Comparison of ENCODE assay signal across 21 cellular contexts in the genomic region with DNA sequence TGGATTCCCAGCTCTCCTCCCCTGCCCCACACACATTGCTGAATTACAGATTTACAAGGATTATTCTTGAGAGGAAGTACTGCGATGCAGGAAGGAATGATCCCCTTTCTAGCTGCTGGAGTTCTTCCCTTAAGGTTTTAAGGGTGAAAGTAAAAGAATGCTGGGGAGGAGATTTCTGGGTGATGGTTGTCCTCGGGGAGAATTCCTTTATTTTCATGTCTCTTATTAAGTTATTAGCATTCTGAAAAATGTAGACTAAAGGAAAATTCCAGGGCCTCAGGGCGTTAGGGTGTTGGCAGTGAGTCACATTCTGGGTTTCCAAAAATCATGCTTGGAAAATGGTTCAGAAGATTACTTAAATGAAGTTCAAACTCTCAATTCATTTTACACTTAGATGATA. TPM values are rescaled to one million over a fixed set of nuclear protein-coding genes. Genes with fewer than 3 reads are reported as not detected.
DNase-seq lines count a peak whose midpoint lies in the region; ATAC-seq, FAIRE-seq and TF ChIP-seq lines count a peak whose summit lies in the region.
"Had no signal": no experiment of that assay in that cellular context is flagged by ENCODE, and none has a peak within 500 bp of the region (broad histone marks: within the 10 kb centered on the region; RNA-seq: fewer than 3 reads in every experiment).

No MANE protein-coding gene starts in this region.

- H4K20me1 ChIP-seq in Loucy (ENCODE audit: insufficient read depth, low read length, poor library complexity, severe bottlenecking), result no peaks in the 10 kb centered on the region
- H4K20me1 ChIP-seq in mammary epithelial cell (ENCODE audit: insufficient read depth, low read length), result no peaks in the 10 kb centered on the region
- H4K20me1 ChIP-seq in keratinocyte (ENCODE audit: control insufficient read depth, extremely low read depth, insufficient read depth, low read length), result no peaks in the 10 kb centered on the region

- H3K9me3 Mint-ChIP-seq in natural killer cell treated with Interleukin-12 subunit alpha and Interleukin-12 subunit beta and Interleukin-15 and Interleukin-18, amount 100 ng/mL, for 72 hours, result no peaks in the 10 kb centered on the region
- no peaks in the 10 kb centered on the region for H3K9me3 Mint-ChIP-seq in progenitor cell of endocrine pancreas (ENCODE audit: low read depth)

- no peaks in the 10 kb centered on the region for H3K27me3 ChIP-seq in Loucy (ENCODE audit: insufficient read depth, low read length, poor library complexity, severe bottlenecking)
- no peaks in the 10 kb centered on the region for H3K27me3 ChIP-seq in mammary epithelial cell (ENCODE audit: insufficient read depth, low read length)
- H3K27me3 ChIP-seq in keratinocyte (ENCODE audit: control insufficient read depth, extremely low read depth, insufficient read depth, low read length), result no peaks in the 10 kb centered on the region
- H3K27me3 ChIP-seq: colonic mucosa, sigmoid colon had no signal

- H3K79me2 ChIP-seq in Loucy (ENCODE audit: insufficient read depth, low read length) (no peaks in the 10 kb centered on the region), mammary epithelial cell (ENCODE audit: insufficient read depth, low read length) (no peaks in the 10 kb centered on the region), keratinocyte (ENCODE audit: control insufficient read depth, insufficient read depth, low read length) (no peaks in the 10 kb centered on the region)

- no peaks in the 10 kb centered on the region for H3K36me3 Mint-ChIP-seq in natural killer cell treated with Interleukin-12 subunit alpha and Interleukin-12 subunit beta and Interleukin-15 and Interleukin-18, amount 100 ng/mL, for 72 hours
- no peaks in the 10 kb centered on the region for H3K36me3 Mint-ChIP-seq in progenitor cell of endocrine pancreas (ENCODE audit: insufficient read depth)

- H3K4me3 ChIP-seq in Loucy (ENCODE audit: low read length, poor library complexity, severe bottlenecking) (no peak overlapping the region), mammary epithelial cell (replicated peaks in 1 of 3; ENCODE audit: insufficient read depth in 1 of 3, low read depth in 2 of 3, low read length in 3 of 3) (no peak overlapping the region), keratinocyte (ENCODE audit: control insufficient read depth in 2 of 3, extremely low read depth in 1 of 3, insufficient read depth in 2 of 3, low read depth in 1 of 3, low read length in 3 of 3) (peak overlapping the region in 1 of 3 experiments; percentile 20)
- H3K4me3 ChIP-seq: colonic mucosa, sigmoid colon, thoracic aorta had no signal

- CTCF ChIA-PET in mammary epithelial cell (lab: Charles Lee; ENCODE audit: low non-redundant PET), result no interaction called here

- peak; percentile 66 for DNase-seq in mammary epithelial cell
- no peak for DNase-seq in keratinocyte (ENCODE audit: low read depth, low spot score)
- no peak for DNase-seq in natural killer cell treated with Interleukin-12 subunit alpha and Interleukin-12 subunit beta and Interleukin-15 and Interleukin-18, amount 100 ng/mL, for 72 hours (ENCODE audit: low spot score)
- DNase-seq in progenitor cell of endocrine pancreas (ENCODE audit: low spot score, unreplicated experiment), result no peak
- DNase-seq in effector CD4-positive, alpha-beta T cell, result no peak
- DNase-seq: activated CD4-positive, alpha-beta T cell treated with anti-CD3 and anti-CD28 coated beads for 1 hour; activated CD8-positive, alpha-beta memory T cell treated with anti-CD3 and anti-CD28 coated beads, Interleukin-2, amount 50 U/mL, for 4 hours; activated gamma-delta T cell; colonic mucosa; DND-41; KG1; kidney; midbrain; NCI-H1417; NCI-H345; occipital lobe; SIG-M5; sigmoid colon had no signal

- dilution Hi-C loops in mammary epithelial cell (cut with HindIII; ENCODE audit: low sequenced_read_pairs) (no loop called here), keratinocyte (cut with MboI; ENCODE audit: extremely low pct_ligation_motif_present, low sequenced_read_pairs) (no loop called here)

- peak overlapping the region; percentile 40; the same call in 1 of the 2 replicates for H2AFZ ChIP-seq in Loucy (ENCODE audit: low read length)
- peak overlapping the region; percentile 83 for H2AFZ ChIP-seq in mammary epithelial cell (ENCODE audit: low read depth, low read length)
- peak overlapping the region; percentile 54 for H2AFZ ChIP-seq in keratinocyte (ENCODE audit: control insufficient read depth, low read length)

- H3K27ac ChIP-seq in mammary epithelial cell (ENCODE audit: insufficient read depth, low read depth, low read length) (peak overlapping the region; percentile 84), keratinocyte (ENCODE audit: control insufficient read depth, insufficient read depth, low read length) (peak overlapping the region; percentile 97)
- H3K27ac ChIP-seq: colonic mucosa, sigmoid colon, thoracic aorta had no signal

- H3K4me1 ChIP-seq in Loucy (ENCODE audit: insufficient read depth, low read length, poor library complexity, severe bottlenecking) (no peaks in the 10 kb centered on the region), mammary epithelial cell (ENCODE audit: insufficient read depth, low read length) (peaks cover 56% of the 10 kb centered on the region), keratinocyte (ENCODE audit: control insufficient read depth, extremely low read depth, insufficient read depth, low read length) (peaks cover 63% of the 10 kb centered on the region)

- FAIRE-seq in keratinocyte (lab: Jason Lieb, UNC), result peak; percentile 57
- FAIRE-seq: kidney had no signal

- no peak overlapping the region for H3K27ac Mint-ChIP-seq in natural killer cell treated with Interleukin-12 subunit alpha and Interleukin-12 subunit beta and Interleukin-15 and Interleukin-18, amount 100 ng/mL, for 72 hours
- no peak overlapping the region for H3K27ac Mint-ChIP-seq in progenitor cell of endocrine pancreas

- ATAC-seq in natural killer cell treated with Interleukin-12 subunit alpha and Interleukin-12 subunit beta and Interleukin-15 and Interleukin-18, amount 100 ng/mL, for 72 hours, result no peak
- no peak for ATAC-seq in HG02642 (IDR thresholded peaks at IDR 0.05; ENCODE audit: poor library complexity, unreplicated experiment)

- H3K9me3 ChIP-seq in Loucy (ENCODE audit: insufficient read depth, low read depth, low read length) (no peaks in the 10 kb centered on the region; the same call in 1 of the 2 replicates), mammary epithelial cell (replicated peaks; ENCODE audit: insufficient read depth, low read length) (no peaks in the 10 kb centered on the region), keratinocyte (ENCODE audit: control insufficient read depth, low read depth, low read length) (no peaks in the 10 kb centered on the region)
- H3K9me3 ChIP-seq: colonic mucosa, sigmoid colon, thoracic aorta had no signal

- H3K9ac ChIP-seq in Loucy (ENCODE audit: low read depth, low read length, poor library complexity, severe bottlenecking), result no peak overlapping the region
- no peak overlapping the region for H3K9ac ChIP-seq in mammary epithelial cell (ENCODE audit: insufficient read depth, low read length)
- peak overlapping the region; percentile 24 for H3K9ac ChIP-seq in keratinocyte (ENCODE audit: control insufficient read depth, extremely low read depth, insufficient read depth, low read length)

- in situ Hi-C loops in mammary epithelial cell (cut with MboI; ENCODE audit: low sequenced_read_pairs in 2 of 2), result no loop called here

- no peaks in the 10 kb centered on the region for H3F3A ChIP-seq in Loucy (ENCODE audit: low read depth)

- peaks cover 18 to 25% of the 10 kb centered on the region in 2 donors for H3K27me3 Mint-ChIP-seq in natural killer cell treated with Interleukin-12 subunit alpha and Interleukin-12 subunit beta and Interleukin-15 and Interleukin-18, amount 100 ng/mL, for 72 hours
- no peaks in the 10 kb centered on the region for H3K27me3 Mint-ChIP-seq in progenitor cell of endocrine pancreas

- TF ChIP-seq CTCF in Loucy (conservative IDR thresholded peaks at IDR 0.05; ENCODE audit: low read length) (no peak), mammary epithelial cell (conservative IDR thresholded peaks at IDR 0.05 in 1 of 2, IDR thresholded peaks at IDR 0.05 in 1 of 2; ENCODE audit: extremely low read depth in 1 of 2, insufficient read depth in 1 of 2, low read depth in 1 of 2, low read length in 2 of 2) (no peak), keratinocyte (optimal IDR thresholded peaks at IDR 0.05 in 1 of 3, IDR thresholded peaks at IDR 0.05 in 1 of 3, conservative IDR thresholded peaks at IDR 0.05 in 1 of 3; ENCODE audit: extremely low read depth in 1 of 3, insufficient read depth in 2 of 3, low read length in 3 of 3) (no peak), progenitor cell of endocrine pancreas (IDR thresholded peaks at IDR 0.05; ENCODE audit: unreplicated experiment) (no peak)

- no peak overlapping the region for H3K4me2 ChIP-seq in Loucy (ENCODE audit: low read depth, low read length, poor library complexity, severe bottlenecking)
- peak overlapping the region; percentile 73 for H3K4me2 ChIP-seq in mammary epithelial cell (ENCODE audit: insufficient read depth, low read depth, low read length)
- peak overlapping the region; percentile 65 for H3K4me2 ChIP-seq in keratinocyte (ENCODE audit: control insufficient read depth, extremely low read depth, insufficient read depth, low read depth, low read length)

- TSS peak; percentile 40 for BruUV-seq in mammary epithelial cell (replicated peaks; lab: Mats Ljungman, UMichigan)

- no peaks in the 10 kb centered on the region for H3K9me1 ChIP-seq in keratinocyte (ENCODE audit: control insufficient read depth, extremely low read depth, insufficient read depth, low read length)

- no peaks in the 10 kb centered on the region for H3K36me3 ChIP-seq in Loucy (ENCODE audit: insufficient read depth, low read length)
- no peaks in the 10 kb centered on the region for H3K36me3 ChIP-seq in mammary epithelial cell (ENCODE audit: insufficient read depth, low read length)
- no peaks in the 10 kb centered on the region for H3K36me3 ChIP-seq in keratinocyte (ENCODE audit: control insufficient read depth in 2 of 2, extremely low read depth in 1 of 2, insufficient read depth in 2 of 2, low read length in 2 of 2)
- H3K36me3 ChIP-seq: colonic mucosa, sigmoid colon, thoracic aorta had no signal

- H3K4me1 Mint-ChIP-seq in natural killer cell treated with Interleukin-12 subunit alpha and Interleukin-12 subunit beta and Interleukin-15 and Interleukin-18, amount 100 ng/mL, for 72 hours (ENCODE audit: low read depth in 2 of 2), result peaks cover 4 to 16% of the 10 kb centered on the region in 2 donors
- peaks cover 43% of the 10 kb centered on the region for H3K4me1 Mint-ChIP-seq in progenitor cell of endocrine pancreas (ENCODE audit: low read depth)

- no peak overlapping the region for H3K4me3 Mint-ChIP-seq in natural killer cell treated with Interleukin-12 subunit alpha and Interleukin-12 subunit beta and Interleukin-15 and Interleukin-18, amount 100 ng/mL, for 72 hours
- H3K4me3 Mint-ChIP-seq in progenitor cell of endocrine pancreas (ENCODE audit: low read depth), result no peak overlapping the region

- 0% methylated on average over 2 of the region's 3 CpGs for WGBS in mammary epithelial cell (ENCODE audit: low coverage, missing lambda C conversion rate)

- intact Hi-C loops in mammary epithelial cell (cut with micrococcal nuclease), result no loop called here

- H3K9me2 ChIP-seq in Loucy (replicated peaks; ENCODE audit: low read depth, low read length), result no peaks in the 10 kb centered on the region

RNA-seq across cellular contexts. Expression of a gene that starts 15.9 kb away (rescaled TPM):
- total RNA-seq in mammary epithelial cell (10 to 100 TPM; 13.3 to 23.5 TPM), progenitor cell of endocrine pancreas (20.7 and 20.9 TPM in 2 replicates)
- polyA plus RNA-seq in mammary epithelial cell (0.94 TPM), keratinocyte (1.5 to 3.9 TPM (median 2.9 TPM) in 3 replicates)
- polyA minus RNA-seq in mammary epithelial cell (0.93 TPM), keratinocyte (0.52 to 1.4 TPM (median 0.99 TPM) in 3 replicates)
- 39.6 TPM for polyA plus RNA-seq in keratinocyte (2011; ENCODE audit: low read depth)
- 3.5 and 4.5 TPM in 2 replicates for polyA plus RNA-seq in keratinocyte (2011; cell fraction: cytosol; rRNA removed)
- polyA plus RNA-seq in keratinocyte (2011; cell fraction: nucleus; rRNA removed), result 1.9 TPM in 2 replicates
- 7.4 and 19.7 TPM in 2 replicates for polyA plus RNA-seq in keratinocyte (2012; ENCODE audit: low replicate concordance)
- polyA minus RNA-seq in keratinocyte (2011; cell fraction: cytosol; rRNA and poly(A)+ RNA removed), result 6.7 TPM
- 1.9 and 3.3 TPM in 2 replicates for polyA minus RNA-seq in keratinocyte (2011; cell fraction: nucleus; rRNA and poly(A)+ RNA removed)
- 10 to 100 TPM in 1 of 2 donors, 1 to 10 TPM in 1; 8.1 to 12.4 TPM for total RNA-seq in natural killer cell treated with Interleukin-12 subunit alpha and Interleukin-12 subunit beta and Interleukin-15 and Interleukin-18, amount 100 ng/mL, for 72 hours

RNA-seq across cellular contexts. Expression of a gene that starts 45.6 kb away (rescaled TPM):
- total RNA-seq in mammary epithelial cell (10 to 100 TPM; 19.5 to 23.3 TPM), progenitor cell of endocrine pancreas (25.1 and 32.9 TPM in 2 replicates)
- polyA plus RNA-seq in mammary epithelial cell (14.8 TPM), keratinocyte (14.7 to 23.0 TPM (median 15.0 TPM) in 3 replicates)
- polyA minus RNA-seq in mammary epithelial cell (2.7 TPM), keratinocyte (1.1 to 30.8 TPM (median 9.2 TPM) in 3 replicates)
- 14.9 TPM for polyA plus RNA-seq in keratinocyte (2011; ENCODE audit: low read depth)
- polyA plus RNA-seq in keratinocyte (2011; cell fraction: cytosol; rRNA removed), result 11.9 and 20.6 TPM in 2 replicates
- 23.0 and 33.3 TPM in 2 replicates for polyA plus RNA-seq in keratinocyte (2011; cell fraction: nucleus; rRNA removed)
- 10.7 and 13.5 TPM in 2 replicates for polyA plus RNA-seq in keratinocyte (2012; ENCODE audit: low replicate concordance)
- 6.5 TPM for polyA minus RNA-seq in keratinocyte (2011; cell fraction: cytosol; rRNA and poly(A)+ RNA removed)
- 19.7 and 29.3 TPM in 2 replicates for polyA minus RNA-seq in keratinocyte (2011; cell fraction: nucleus; rRNA and poly(A)+ RNA removed)
- 10 to 100 TPM; 23.7 to 47.2 TPM for total RNA-seq in natural killer cell treated with Interleukin-12 subunit alpha and Interleukin-12 subunit beta and Interleukin-15 and Interleukin-18, amount 100 ng/mL, for 72 hours
